In genomic region chr11:118792642-118793124, GRCh38 we compare ENCODE assay signal across 8 cellular contexts. TPM values are rescaled to one million over a fixed set of nuclear protein-coding genes. Genes with fewer than 3 reads are reported as not detected.
A peak's percentile ranks its signal among the peaks of the same experiment; 100 is the strongest.
DNase-seq lines count a peak whose midpoint lies in the region; ATAC-seq, FAIRE-seq and TF ChIP-seq lines count a peak whose summit lies in the region.

No MANE protein-coding gene starts in this region.

- H3K4me1 Mint-ChIP-seq in T-helper 2 cell treated with Interferon-gamma antibody and Interleukin-4, amounts not matched to agents 5 μg/mL and 100 μg/mL, for 36 hours (ENCODE audit: low read depth) = peaks cover 10% of the 10 kb centered on the region

- H3K36me3 ChIP-seq in GM12878 (ENCODE audit: control insufficient read depth in 2 of 2, insufficient read depth in 2 of 2, low read length in 1 of 2) (no peaks in the 10 kb centered on the region), hepatocyte (replicated peaks; ENCODE audit: insufficient read depth, low read depth) (no peaks in the 10 kb centered on the region)

- H3K9me2 ChIP-seq in hepatocyte (replicated peaks; ENCODE audit: insufficient read depth) = no peaks in the 10 kb centered on the region

- RAD21 ChIA-PET in GM12878 (lab: Charles Lee; ENCODE audit: unreplicated experiment) = interaction anchor here (0.5 to 6.0 kb wide), 24 partner anchors 9 to 530 kb away, joined by 3 to 67 read pairs (median 6); partner anchors contain the start of genes CXCR5 and HYOU1

- H3K4me3 ChIP-seq in GM12878 (peak overlapping the region; percentile 81; the same call in 1 of the 2 replicates), hepatocyte (peak overlapping the region; percentile 94)

- H3K36me3 Mint-ChIP-seq in T-helper 2 cell treated with Interferon-gamma antibody and Interleukin-4, amounts not matched to agents 5 μg/mL and 100 μg/mL, for 36 hours (ENCODE audit: low read depth) = peaks cover 12% of the 10 kb centered on the region

- intact Hi-C loops in GM12878 (cut with micrococcal nuclease; ENCODE audit: unreplicated experiment) = loop anchor here (5.0 kb wide), 1 partner anchor 80 kb away; no protein-coding TSS in a partner anchor

- CTCF ChIA-PET in GM12878 (lab: Yijun Ruan, JAX) = interaction anchor here (0.6 to 8.1 kb wide), 24 partner anchors 9 to 138 kb away, joined by 3 to 68 read pairs (median 4); partner anchors contain the start of gene CXCR5

- H3K79me2 ChIP-seq in GM12878 (ENCODE audit: control insufficient read depth, insufficient read depth, low read length) (peaks cover 41% of the 10 kb centered on the region), hepatocyte (peaks cover 34% of the 10 kb centered on the region)

- POLR2A ChIA-PET in GM12878 (lab: Charles Lee) = interaction anchor here (0.5 to 4.8 kb wide), 32 partner anchors 9 to 414 kb away, joined by 3 to 69 read pairs (median 4); partner anchors contain the start of genes ARCN1, BCL9L, CBL and CENATAC

- H3K4me1 ChIP-seq in GM12878 (ENCODE audit: control insufficient read depth, insufficient read depth, low read length) (no peaks in the 10 kb centered on the region), hepatocyte (ENCODE audit: insufficient read depth) (peaks cover 16% of the 10 kb centered on the region)

- WGBS in GM12878 (ENCODE audit: insufficient coverage, insufficient replicate concordance, low lambda C conversion rate, missing lambda C conversion rate) = 15% methylated on average over 7 of the region's 7 CpGs
- WGBS in hepatocyte (ENCODE audit: low lambda C conversion rate, missing lambda C conversion rate) = 3% methylated on average over 7 of the region's 7 CpGs

- peak; percentile 51 for TF ChIP-seq POLR2A in GM12878 (IDR thresholded peaks at IDR 0.05; ENCODE audit: low read depth, low read length)

- in situ Hi-C loops in KBM-7 (cut with MboI; ENCODE audit: low pct_unique_long_range_greater_than_20kb, low sequenced_read_pairs) = no loop called here
- in situ Hi-C loops in GM12878 (cut with MboI) = no loop called here

- peak overlapping the region; percentile 100 for H3K27ac ChIP-seq in GM12878 (ENCODE audit: control insufficient read depth, insufficient read depth)
- peak overlapping the region; percentile 100 for H3K27ac ChIP-seq in hepatocyte

- no peaks in the 10 kb centered on the region for H3K9me3 Mint-ChIP-seq in T-helper 2 cell treated with Interferon-gamma antibody and Interleukin-4, amounts not matched to agents 5 μg/mL and 100 μg/mL, for 36 hours

- SMC1A ChIA-PET in GM12878 (lab: Charles Lee; ENCODE audit: uncharacterized antibody, unreplicated experiment) = interaction anchor here (0.9 to 9.7 kb wide), 22 partner anchors 9 to 147 kb away, joined by 3 to 130 read pairs (median 6); no protein-coding TSS in a partner anchor

- H3K9me3 ChIP-seq in GM12878 (replicated peaks; ENCODE audit: control insufficient read depth, insufficient read depth, low read length) = no peaks in the 10 kb centered on the region
- H3K9me3 ChIP-seq in hepatocyte (ENCODE audit: low read depth) = no peaks in the 10 kb centered on the region

- DNase-seq in EH (ENCODE audit: low read depth) = peak; percentile 93
- DNase-seq in KBM-7 = peak; percentile 95
- peak; percentile 76 for DNase-seq in T-helper 2 cell treated with Interferon-gamma antibody and Interleukin-4, amounts not matched to agents 5 μg/mL and 100 μg/mL, for 36 hours (ENCODE audit: low spot score)
- DNase-seq in GM12878 (ENCODE audit: low read depth, low spot score) = peak; percentile 91
- peak; percentile 88 for DNase-seq in hepatocyte (ENCODE audit: low spot score)
- peak; percentile 85 for DNase-seq in putamen (ENCODE audit: low spot score)
- no peak for DNase-seq in NCI-H128 (lab: John Stamatoyannopoulos, UW; ENCODE audit: unreplicated experiment)

- ATAC-seq in GM21528 (IDR thresholded peaks at IDR 0.05; ENCODE audit: low FRiP score, unreplicated experiment) (peak; percentile 51), GM12878 (peak; percentile 72)

- no peaks in the 10 kb centered on the region for H3K27me3 ChIP-seq in GM12878 (replicated peaks in 1 of 2; ENCODE audit: control insufficient read depth in 2 of 2, insufficient read depth in 2 of 2, low read length in 1 of 2)
- no peaks in the 10 kb centered on the region for H3K27me3 ChIP-seq in hepatocyte

- peak overlapping the region; percentile 45; the same call in 1 of the 2 replicates for H2AFZ ChIP-seq in GM12878 (ENCODE audit: control insufficient read depth, low read depth, low read length)
- H2AFZ ChIP-seq in hepatocyte = peak overlapping the region; percentile 91

- peak overlapping the region; percentile 99 for H3K27ac Mint-ChIP-seq in T-helper 2 cell treated with Interferon-gamma antibody and Interleukin-4, amounts not matched to agents 5 μg/mL and 100 μg/mL, for 36 hours

- no peak for TF ChIP-seq EP300 in GM12878 (IDR thresholded peaks at IDR 0.05; ENCODE audit: borderline replicate concordance in 1 of 2, control insufficient read depth in 1 of 2, low read depth in 2 of 2, low read length in 2 of 2)

- H3K4me2 ChIP-seq in GM12878 (ENCODE audit: control insufficient read depth, insufficient read depth) (peak overlapping the region; percentile 67), hepatocyte (peak overlapping the region; percentile 93)

- no peaks in the 10 kb centered on the region for H3K27me3 Mint-ChIP-seq in T-helper 2 cell treated with Interferon-gamma antibody and Interleukin-4, amounts not matched to agents 5 μg/mL and 100 μg/mL, for 36 hours (ENCODE audit: low read depth)

- TF ChIP-seq CTCF in GM12878 (IDR thresholded peaks at IDR 0.05 in 2 of 3, conservative IDR thresholded peaks at IDR 0.05 in 1 of 3; ENCODE audit: control insufficient read depth in 2 of 3, extremely low read depth in 1 of 3, insufficient read depth in 1 of 3, low read depth in 3 of 3, low read length in 3 of 3) (no peak), hepatocyte (IDR thresholded peaks at IDR 0.05; ENCODE audit: poor library complexity) (no peak)

- BruUV-seq in GM12878 (replicated peaks; lab: Mats Ljungman, UMichigan) = no TSS peak

- peak; percentile 75 for FAIRE-seq in GM12878 (lab: Jason Lieb, UNC)

- TF ChIP-seq RAD21 in GM12878 (IDR thresholded peaks at IDR 0.05; ENCODE audit: insufficient read depth, low read depth, low read length) = no peak

- H4K20me1 ChIP-seq in GM12878 (ENCODE audit: control insufficient read depth, insufficient read depth) = no peaks in the 10 kb centered on the region; the same call in 1 of the 2 replicates
- peaks cover 19% of the 10 kb centered on the region for H4K20me1 ChIP-seq in hepatocyte (ENCODE audit: insufficient read depth, poor library complexity, severe bottlenecking)

- peak overlapping the region; percentile 100 for H3K9ac ChIP-seq in GM12878 (ENCODE audit: control insufficient read depth, insufficient read depth, low read length)

- H3K4me3 Mint-ChIP-seq in T-helper 2 cell treated with Interferon-gamma antibody and Interleukin-4, amounts not matched to agents 5 μg/mL and 100 μg/mL, for 36 hours = peak overlapping the region; percentile 100

TF ChIP-seq in GM12878, 131 proteins besides CTCF, POLR2A, EP300 and RAD21 (continues in another document):
- TF ChIP-seq CBX5 (IDR thresholded peaks at IDR 0.05; ENCODE audit: low read depth) = no peak
- TF ChIP-seq MAX (IDR thresholded peaks at IDR 0.05; ENCODE audit: low read depth, low read length) = no peak
- TF ChIP-seq CBX3 (IDR thresholded peaks at IDR 0.05; ENCODE audit: borderline replicate concordance, low read depth) = no peak
- no peak for TF ChIP-seq ELK1 (IDR thresholded peaks at IDR 0.05; ENCODE audit: low read depth, low read length)

RNA-seq across cellular contexts. Expression of gene DDX6, which starts 1.7 kb away (rescaled TPM):
- total RNA-seq in GM12878 (2013; cell fraction: nucleolus; rRNA removed) = 180 and 201 TPM in 2 replicates
- total RNA-seq in GM12878 (2014; rRNA removed) (55.5 and 56.1 TPM in 2 replicates), GM12878 (2014; rRNA removed; fragmentation: Illumina TruSeq; extraction: Trizol) (79.0 and 80.0 TPM in 2 replicates), GM12878 (2021) (117 and 119 TPM in 2 replicates), hepatocyte (111 and 122 TPM in 2 replicates)
- polyA plus RNA-seq in GM12878 (2011; ENCODE audit: low read depth) = 42.9 TPM
- polyA plus RNA-seq in GM12878 (2011; rRNA removed) (56.7 and 68.6 TPM in 2 replicates), GM12878 (2014; fragmentation: Illumina TruSeq; extraction: Trizol) (60.0 and 72.3 TPM in 2 replicates), GM12878 (2014; fragmentation: Nextera tagmentation; extraction: Ambion mirVana) (10 to 100 TPM in 1 of 2 experiments, 1 to 10 TPM in 1; 6.6 to 20.0 TPM), GM12878 (2014; rRNA removed) (27.0 and 28.7 TPM in 2 replicates), GM12878 (2016; fragmentation: Nextera tagmentation; extraction: Ambion mirVana) (10 to 100 TPM; 38.1 to 42.1 TPM), hepatocyte (16.4 and 17.3 TPM in 2 replicates)
- polyA plus RNA-seq in GM12878 (2011; cell fraction: cytosol; rRNA removed) = 18.4 and 23.7 TPM in 2 replicates
- polyA plus RNA-seq in GM12878 (2011; cell fraction: nucleus; rRNA removed) = 16.8 and 18.8 TPM in 2 replicates
- polyA plus RNA-seq in GM12878 (2012) = 45.0 and 59.7 TPM in 2 replicates
- 106 and 220 TPM in 2 replicates for polyA minus RNA-seq in GM12878 (2011; rRNA and poly(A)+ RNA removed)
- 52.4 and 64.2 TPM in 2 replicates for polyA minus RNA-seq in GM12878 (2011; cell fraction: cytosol; rRNA and poly(A)+ RNA removed)
- polyA minus RNA-seq in GM12878 (2011; cell fraction: nucleus; rRNA and poly(A)+ RNA removed) = 29.1 and 46.0 TPM in 2 replicates
